In the genomic region with DNA sequence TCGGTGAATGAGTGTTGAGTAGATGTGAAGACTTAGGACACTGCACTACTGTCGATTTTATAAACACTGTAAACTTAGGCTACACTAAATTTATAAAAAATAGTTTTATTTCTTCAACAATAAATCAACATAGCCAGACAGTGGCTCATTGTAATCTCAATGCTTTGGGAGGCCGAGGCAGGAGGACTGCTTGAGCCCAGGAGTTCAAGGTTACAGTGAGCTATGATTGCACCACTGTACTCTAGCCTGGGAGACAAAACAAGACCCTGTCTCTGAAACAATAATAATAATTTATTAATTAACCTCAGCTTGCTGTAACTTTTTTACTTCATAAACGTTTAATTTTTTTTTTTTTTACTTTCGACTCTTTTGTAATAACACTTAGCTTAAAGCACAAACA, we compare ENCODE assay signal across 8 cellular contexts.
"Had no signal": no experiment of that assay in that cellular context is flagged by ENCODE, and none has a peak within 500 bp of the region (broad histone marks: within the 10 kb centered on the region; RNA-seq: fewer than 3 reads in every experiment).

No MANE protein-coding gene starts in this region.

- DNase-seq: GDM1, GF-D8 had no signal

- ATAC-seq: GM12878 had no signal

- H3K4me3 ChIP-seq: GM12878 had no signal

- FAIRE-seq: G401.6, GM12878, GM12891, GM12892, GM18507, GM19239 had no signal
